Comparison of ENCODE assay signal across 13 cellular contexts in the genomic region with DNA sequence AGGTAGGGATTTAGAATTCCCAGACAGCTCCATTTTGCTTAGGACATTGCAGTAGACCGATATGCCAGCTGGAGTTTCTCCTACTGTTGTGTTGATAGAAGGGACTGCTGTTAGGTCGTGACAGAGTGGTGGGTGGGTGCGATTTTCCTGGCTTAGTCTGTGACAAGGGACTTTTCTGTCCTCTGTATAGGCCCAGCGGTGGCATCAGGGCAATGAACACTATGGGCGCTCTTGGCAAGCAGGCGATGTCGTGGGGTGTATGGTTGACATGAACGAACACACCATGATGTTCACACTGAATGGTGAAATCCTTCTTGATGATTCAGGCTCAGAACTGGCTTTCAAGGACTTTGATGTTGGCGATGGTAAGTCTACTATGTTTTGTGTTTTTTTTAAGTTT.
DNase-seq lines count a peak whose midpoint lies in the region; ATAC-seq and TF ChIP-seq lines count a peak whose summit lies in the region.
"Had no signal": no experiment of that assay in that cellular context is flagged by ENCODE, and none has a peak within 500 bp of the region (broad histone marks: within the 10 kb centered on the region; RNA-seq: fewer than 3 reads in every experiment).

No MANE protein-coding gene starts in this region.

- ATAC-seq in upper lobe of left lung (ENCODE audit: low FRiP score in 2 of 2) (no peak), GM18873 (IDR thresholded peaks at IDR 0.05; ENCODE audit: low FRiP score, unreplicated experiment) (no peak)

- H3K4me2 ChIP-seq in BLaER1, result peak overlapping the region; percentile 23
- H3K4me2 ChIP-seq: A549 had no signal

- peak; percentile 13 for DNase-seq in Ammon's horn (ENCODE audit: low spot score)
- peak; percentile 28 for DNase-seq in HT1080 (ENCODE audit: low read depth)
- DNase-seq in iris pigment epithelial cell (ENCODE audit: low read depth), result peak; percentile 3
- DNase-seq in upper lobe of left lung, result no peak
- no peak for DNase-seq in kidney glomerular epithelial cell (lab: John Stamatoyannopoulos, UW)
- DNase-seq: C1 segment of cervical spinal cord; CD4-positive, alpha-beta T cell; DMS79; HCEC 1CT; KG1 had no signal

- TF ChIP-seq EP300 in upper lobe of left lung (IDR thresholded peaks at IDR 0.05), result no peak

- WGBS in upper lobe of left lung, 2 donors, result 77 to 78% methylated on average over 9 of the region's 9 CpGs

- H3K9ac ChIP-seq in BLaER1, result no peak overlapping the region

- TF ChIP-seq POLR2A in upper lobe of left lung (IDR thresholded peaks at IDR 0.05), result no peak

- TF ChIP-seq CTCF in upper lobe of left lung (IDR thresholded peaks at IDR 0.05), result no peak

- H3K9me3 ChIP-seq in BLaER1 (no peaks in the 10 kb centered on the region), upper lobe of left lung (no peaks in the 10 kb centered on the region)
- H3K9me3 ChIP-seq: A549 had no signal

- H3K36me3 ChIP-seq in BLaER1 (no peaks in the 10 kb centered on the region), upper lobe of left lung (no peaks in the 10 kb centered on the region)

- H3K4me1 ChIP-seq in BLaER1 (peaks cover 11% of the 10 kb centered on the region; the same call in 1 of the 2 replicates), upper lobe of left lung (no peaks in the 10 kb centered on the region)
- H3K4me1 ChIP-seq: A549 had no signal

- H4K20me1 ChIP-seq in BLaER1, result no peaks in the 10 kb centered on the region

- H3K27ac ChIP-seq in BLaER1 (no peak overlapping the region), upper lobe of left lung (no peak overlapping the region)
- H3K27ac ChIP-seq: A549 had no signal

- H3K27me3 ChIP-seq in BLaER1 (no peaks in the 10 kb centered on the region), upper lobe of left lung (no peaks in the 10 kb centered on the region)

- H3K4me3 ChIP-seq in BLaER1 (no peak overlapping the region), upper lobe of left lung (no peak overlapping the region)
- H3K4me3 ChIP-seq: A549 had no signal

Comparison
In these comparisons a context has a peak if more than half of its experiments do, and no peak if none do; other contexts are left out.
1. DNase-seq: peak in Ammon's horn (single experiment), HT1080 (single experiment) and iris pigment epithelial cell (single experiment); none in upper lobe of left lung (0 of 2) and kidney glomerular epithelial cell (single experiment).